8 cellular contexts compared by ENCODE assay signal in the genomic region with DNA sequence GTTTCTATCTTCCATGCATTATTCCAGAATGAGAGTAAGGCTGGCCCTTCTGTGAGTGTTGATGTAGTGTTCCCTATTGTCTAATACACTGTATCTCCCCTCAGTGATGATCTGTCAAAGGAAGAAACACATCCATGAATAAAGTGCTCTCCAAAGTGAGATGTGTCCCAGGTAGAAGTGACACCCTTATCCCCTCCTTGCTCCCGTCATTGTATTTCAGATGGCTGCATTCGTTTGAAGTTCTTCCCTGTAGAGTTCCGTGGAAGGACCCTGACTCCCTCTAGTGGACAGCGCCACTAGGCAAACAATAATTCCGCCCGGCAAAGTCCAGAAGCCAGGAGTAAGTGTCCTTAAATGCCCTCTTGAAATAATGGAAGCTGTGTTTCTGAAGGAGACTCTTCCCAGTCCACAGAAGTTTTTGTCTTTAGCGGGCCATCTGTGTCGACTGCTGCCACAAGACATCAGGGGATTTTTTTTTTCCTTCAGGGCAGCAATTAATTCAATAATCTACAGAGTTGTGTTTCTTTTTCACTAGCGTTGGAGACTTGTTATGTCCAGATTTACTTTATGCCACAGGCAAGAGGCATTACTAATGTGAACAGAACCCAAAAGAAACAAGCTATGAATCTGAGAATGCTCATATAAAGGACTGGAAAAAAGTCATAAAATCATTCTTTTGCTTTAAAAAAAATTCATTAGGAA.
A peak's percentile ranks its signal among the peaks of the same experiment; 100 is the strongest.
DNase-seq lines count a peak whose midpoint lies in the region; ATAC-seq, FAIRE-seq and TF ChIP-seq lines count a peak whose summit lies in the region.

No MANE protein-coding gene starts in this region.

- H3K4me1 ChIP-seq in adipocyte (ENCODE audit: control insufficient read depth, insufficient read depth, low read length): peaks cover 9% of the 10 kb centered on the region

- H3K27me3 ChIP-seq in SU-DHL-6 (ENCODE audit: low read length) (no peaks in the 10 kb centered on the region), adipocyte (replicated peaks; ENCODE audit: control insufficient read depth, insufficient read depth, low read length) (no peaks in the 10 kb centered on the region)

- H3K27ac ChIP-seq in SU-DHL-6 (ENCODE audit: low read depth, low read length): no peak overlapping the region

- H3K4me2 ChIP-seq in SU-DHL-6 (ENCODE audit: low read depth, low read length, poor library complexity, severe bottlenecking): no peak overlapping the region

- H3K9ac ChIP-seq in SU-DHL-6 (ENCODE audit: low read length) (no peak overlapping the region), adipocyte (ENCODE audit: low read length) (peak overlapping the region; percentile 65)

- H3K4me3 ChIP-seq in SU-DHL-6 (ENCODE audit: insufficient read depth, low read length, poor library complexity, severe bottlenecking) (no peak overlapping the region), adipocyte (ENCODE audit: low read length) (peak overlapping the region; percentile 23), retinal pigment epithelial cell (ENCODE audit: low read length) (no peak overlapping the region)

- H4K20me1 ChIP-seq in SU-DHL-6 (ENCODE audit: low read depth, low read length): no peaks in the 10 kb centered on the region

- intact Hi-C loops in left cardiac atrium (cut with DNase I): loop anchor here (5.0 to 10.0 kb wide), 4 partner anchors 54 to 464 kb away; no protein-coding TSS in a partner anchor

- H3K79me2 ChIP-seq in SU-DHL-6 (ENCODE audit: insufficient read depth, low read length): no peaks in the 10 kb centered on the region

- no peaks in the 10 kb centered on the region for H3K36me3 ChIP-seq in SU-DHL-6 (ENCODE audit: low read length)
- no peaks in the 10 kb centered on the region for H3K36me3 ChIP-seq in adipocyte (ENCODE audit: control insufficient read depth, insufficient read depth, low read length, severe bottlenecking)

- no peak overlapping the region for H2AFZ ChIP-seq in SU-DHL-6 (ENCODE audit: low read depth, low read length, severe bottlenecking)

- DNase-seq in GM12891 (ENCODE audit: insufficient read length, low spot score): peak; percentile 37
- DNase-seq in NCI-H1417 treated with DMSO at 0.1 percent for 48 hours (lab: John Stamatoyannopoulos, UW): peak; percentile 4
- peak; percentile 95 for DNase-seq in adipocyte (ENCODE audit: low read depth)
- DNase-seq in left cardiac atrium: peak; percentile 84
- peak; percentile 58 for DNase-seq in retinal pigment epithelial cell (ENCODE audit: low read depth)

- H3K9me3 ChIP-seq in SU-DHL-6 (ENCODE audit: insufficient read depth, low read length) (no peaks in the 10 kb centered on the region), adipocyte (ENCODE audit: control insufficient read depth, low read length) (no peaks in the 10 kb centered on the region)

- H3K9me2 ChIP-seq in SU-DHL-6 (replicated peaks; ENCODE audit: insufficient read depth, low read length): no peaks in the 10 kb centered on the region

- peak; percentile 71 for TF ChIP-seq CTCF in SU-DHL-6 (IDR thresholded peaks at IDR 0.05; ENCODE audit: insufficient read depth, low read length, poor library complexity, severe bottlenecking)
- peak; percentile 99 for TF ChIP-seq CTCF in retinal pigment epithelial cell (conservative IDR thresholded peaks at IDR 0.05; ENCODE audit: low read depth, low read length)

- FAIRE-seq in GM12891 (lab: Jason Lieb, UNC): no peak

- TF ChIP-seq POLR2A in GM12891 (IDR thresholded peaks at IDR 0.05; ENCODE audit: low read depth, low read length): no peak

- ATAC-seq in HG02678 (IDR thresholded peaks at IDR 0.05; ENCODE audit: unreplicated experiment) (peak; percentile 80), left cardiac atrium (peak; percentile 92 to 97), HG03469 (IDR thresholded peaks at IDR 0.05; ENCODE audit: unreplicated experiment) (no peak)

- H3F3A ChIP-seq in SU-DHL-6 (ENCODE audit: insufficient read depth): no peaks in the 10 kb centered on the region

TF ChIP-seq in GM12891, 5 proteins besides CTCF, POLR2A, EP300 and RAD21:
- TF ChIP-seq POU2F2 (IDR thresholded peaks at IDR 0.05; ENCODE audit: low read depth, low read length): no peak
- no peak for TF ChIP-seq SPI1 (IDR thresholded peaks at IDR 0.05; ENCODE audit: low read depth, low read length)
- TF ChIP-seq TAF1 (IDR thresholded peaks at IDR 0.05; ENCODE audit: low read depth, low read length): no peak
- TF ChIP-seq PAX5 (IDR thresholded peaks at IDR 0.05; ENCODE audit: insufficient read depth, low read length, severe bottlenecking): no peak
- TF ChIP-seq POLR2AphosphoS5 (IDR thresholded peaks at IDR 0.05; ENCODE audit: low read depth, low read length): no peak

Comparison
In these comparisons a context has a peak if more than half of its experiments do, and no peak if none do; other contexts are left out.
1. DNase-seq: peak in every context shown above with its lines; median percentile 95 in adipocyte; 84 in left cardiac atrium; 58 in retinal pigment epithelial cell; 37 in GM12891; 4 in NCI-H1417 treated with DMSO at 0.1 percent for 48 hours.